ENCODE assay signal across 11 cellular contexts in genomic region chr1:32767156-32767555, GRCh38. TPM values are rescaled to one million over a fixed set of nuclear protein-coding genes. Genes with fewer than 3 reads are reported as not detected.
A peak's percentile ranks its signal among the peaks of the same experiment; 100 is the strongest.
DNase-seq lines count a peak whose midpoint lies in the region; ATAC-seq and TF ChIP-seq lines count a peak whose summit lies in the region.
"Had no signal": no experiment of that assay in that cellular context is flagged by ENCODE, and none has a peak within 500 bp of the region (broad histone marks: within the 10 kb centered on the region; RNA-seq: fewer than 3 reads in every experiment).

No MANE protein-coding gene starts in this region.

- H3K4me3 Mint-ChIP-seq in nephron, result peak overlapping the region; percentile 64 to 72 (median 70)

- TF ChIP-seq POLR2A in esophagus muscularis mucosa (IDR thresholded peaks at IDR 0.05; ENCODE audit: low read depth), result no peak

- H3K4me1 ChIP-seq in esophagus muscularis mucosa, result peaks cover 15 to 79% (median 56%) of the 10 kb centered on the region in 4 donors

- H3K4me1 Mint-ChIP-seq in nephron, result peaks cover 48% of the 10 kb centered on the region

- WGBS in esophagus muscularis mucosa, result 70% methylated on average over 8 of the region's 8 CpGs

- TF ChIP-seq EP300 in esophagus muscularis mucosa (IDR thresholded peaks at IDR 0.05), result no peak

- TF ChIP-seq CTCF in 22Rv1 (IDR thresholded peaks at IDR 0.05) (no peak), LNCaP clone FGC (IDR thresholded peaks at IDR 0.05; ENCODE audit: control insufficient read depth, extremely low read depth, insufficient read depth) (no peak), esophagus muscularis mucosa (IDR thresholded peaks at IDR 0.05) (no peak), nephron (IDR thresholded peaks at IDR 0.05; ENCODE audit: unreplicated experiment in 3 of 3) (no peak)

- H3K27ac Mint-ChIP-seq in nephron, result peak overlapping the region; percentile 51 to 74 (median 59)

- H3K4me3 ChIP-seq in LNCaP clone FGC (ENCODE audit: low read depth, low read length) (peak overlapping the region; percentile 19), esophagus muscularis mucosa (no peak overlapping the region)

- no peak for ATAC-seq in GM19328 (IDR thresholded peaks at IDR 0.05; ENCODE audit: unreplicated experiment)

- H3K27ac ChIP-seq in 22Rv1, result 0 out of 2 replicates have a peak overlapping the region, but pooled peaks have one; percentile 10
- H3K27ac ChIP-seq in esophagus muscularis mucosa (replicated peaks in 1 of 4), result peak overlapping the region; percentile 56 to 72 (median 63)

- no peaks in the 10 kb centered on the region for H3K9me3 Mint-ChIP-seq in nephron

- intact Hi-C loops in esophagus muscularis mucosa (cut with DNase I), result no loop called here

- peaks cover 4% of the 10 kb centered on the region for H3K27me3 Mint-ChIP-seq in nephron (ENCODE audit: low read depth)

- no peaks in the 10 kb centered on the region for H3K9me3 ChIP-seq in esophagus muscularis mucosa

- H3K36me3 Mint-ChIP-seq in nephron (ENCODE audit: low read depth), result peaks cover 22% of the 10 kb centered on the region

- no peaks in the 10 kb centered on the region for H3K27me3 ChIP-seq in esophagus muscularis mucosa

- peaks cover 0 to 37% (median 22%) of the 10 kb centered on the region in 4 donors for H3K36me3 ChIP-seq in esophagus muscularis mucosa

- peak; percentile 74 for DNase-seq in LNCaP clone FGC (ENCODE audit: low read depth)
- no peak for DNase-seq in esophagus muscularis mucosa (ENCODE audit: extremely low spot score)
- no peak for DNase-seq in NCI-H2107 treated with DMSO at 0.1 percent for 48 hours (lab: John Stamatoyannopoulos, UW; ENCODE audit: unreplicated experiment)
- no peak for DNase-seq in NCI-H82 (lab: John Stamatoyannopoulos, UW)
- DNase-seq in NK-92 (lab: John Stamatoyannopoulos, UW; ENCODE audit: unreplicated experiment), result no peak
- DNase-seq: activated CD4-positive, alpha-beta T cell treated with anti-CD3 and anti-CD28 coated beads, Interleukin-2, amount 50 U/mL, for 4 hours; COR-L47; stimulated activated CD4-positive, alpha-beta T cell treated with anti-CD3 and anti-CD28 coated beads, Interleukin-15, amount 100 ng/mL, for 24 hours had no signal

RNA-seq across cellular contexts. Expression of gene YARS1, which starts 50.0 kb away (rescaled TPM):
- 10 to 100 TPM; 34.1 to 55.7 (median 38.8) TPM for total RNA-seq in esophagus muscularis mucosa

RNA-seq across cellular contexts. Expression of gene S100PBP, which starts 50.3 kb away (rescaled TPM):
- total RNA-seq in esophagus muscularis mucosa, result 10 to 100 TPM; 14.9 to 24.1 (median 18.6) TPM
